ENCODE assay signal across 9 cellular contexts in the genomic region with DNA sequence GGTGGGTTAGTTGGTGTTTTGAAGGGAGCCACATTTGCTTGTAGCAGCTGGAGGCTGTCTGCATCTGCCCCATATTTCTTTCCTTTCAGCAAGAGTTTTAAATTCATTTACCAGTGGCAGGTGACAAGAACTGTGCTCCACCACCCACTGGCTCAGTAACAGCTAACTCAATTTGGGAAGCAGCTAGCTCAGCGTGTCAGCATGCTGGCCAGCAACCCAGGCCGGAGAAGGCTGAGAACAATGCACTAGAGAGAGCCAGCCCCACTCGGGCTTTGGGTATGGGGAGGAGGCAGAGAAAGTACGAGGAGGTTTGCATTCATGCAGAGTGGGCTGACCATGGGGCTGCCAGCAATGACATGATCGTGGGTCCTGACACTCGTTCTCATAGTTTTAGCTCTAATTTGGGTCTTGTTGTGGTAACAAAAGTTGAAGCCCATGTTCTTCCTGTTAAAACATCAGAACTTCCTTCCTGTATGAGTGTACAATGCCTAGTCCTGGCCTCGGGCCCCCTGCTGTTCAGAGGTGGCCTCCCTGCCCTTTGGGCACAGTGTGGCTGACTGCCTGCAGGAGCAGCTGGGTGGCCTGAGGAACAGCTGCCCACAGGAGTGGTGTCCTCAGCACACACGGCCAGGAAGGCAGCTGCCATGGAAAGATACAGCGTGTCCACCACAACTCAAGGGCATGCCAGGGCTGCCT. TPM values are rescaled to one million over a fixed set of nuclear protein-coding genes. Genes with fewer than 3 reads are reported as not detected.
DNase-seq lines count a peak whose midpoint lies in the region; ATAC-seq, FAIRE-seq and TF ChIP-seq lines count a peak whose summit lies in the region.
"Had no signal": no experiment of that assay in that cellular context is flagged by ENCODE, and none has a peak within 500 bp of the region (broad histone marks: within the 10 kb centered on the region; RNA-seq: fewer than 3 reads in every experiment).

No MANE protein-coding gene starts in this region.

- no peaks in the 10 kb centered on the region for H3K27me3 ChIP-seq in small intestine (ENCODE audit: control insufficient read depth in 2 of 2, insufficient read depth in 2 of 2, low read length in 2 of 2)

- intact Hi-C loops in Right ventricle myocardium superior (cut with DNase I) = no loop called here
- intact Hi-C loops in Calu3 (cut with micrococcal nuclease; ENCODE audit: unreplicated experiment) = no loop called here

- TF ChIP-seq CTCF in Calu3 (IDR thresholded peaks at IDR 0.05; ENCODE audit: unreplicated experiment) = no peak

- peak; percentile 30 to 52 for DNase-seq in activated CD4-positive, alpha-beta T cell treated with anti-CD3 and anti-CD28 coated beads, Interleukin-2, amount 50 U/mL, for 48 hours
- DNase-seq in Right ventricle myocardium superior (peak; percentile 87), small intestine (peak; percentile 22), GM03348 (ENCODE audit: low spot score) (no peak), Calu3 (no peak), mesenteric fat pad (ENCODE audit: low spot score) (no peak)
- no peak for DNase-seq in effector CD8-positive, alpha-beta T cell (lab: John Stamatoyannopoulos, UW)

- no peak overlapping the region for H3K4me3 ChIP-seq in small intestine (ENCODE audit: low read depth in 1 of 2, low read length in 2 of 2)

- 50 to 77% (median 60%) methylated on average over 9 of the region's 9 CpGs for WGBS in small intestine, 3 donors

- no peak for TF ChIP-seq RAD21 in Ishikawa (IDR thresholded peaks at IDR 0.05; ENCODE audit: low read depth)

- H3K27me3 Mint-ChIP-seq in Calu3 (ENCODE audit: unreplicated experiment) = no peaks in the 10 kb centered on the region

- BruUV-seq in Calu3 (replicated peaks; lab: Mats Ljungman, UMichigan) = no TSS peak

- no peaks in the 10 kb centered on the region for H3K4me1 ChIP-seq in small intestine (ENCODE audit: control insufficient read depth in 2 of 2, insufficient read depth in 1 of 2, low read depth in 1 of 2, low read length in 1 of 2)

- peaks cover 30% of the 10 kb centered on the region for H3K4me1 Mint-ChIP-seq in Calu3 (ENCODE audit: low read depth, unreplicated experiment)

- no peak overlapping the region for H3K27ac Mint-ChIP-seq in Calu3 (ENCODE audit: unreplicated experiment)

- H3K27ac ChIP-seq in small intestine (ENCODE audit: low read depth in 1 of 2, low read length in 1 of 2) = peak overlapping the region in 1 of 2 donors; percentile 81
- H3K27ac ChIP-seq: epithelial cell of prostate had no signal

- H3K9me3 ChIP-seq in small intestine (ENCODE audit: control insufficient read depth, low read depth) = no peaks in the 10 kb centered on the region

- no peak overlapping the region for H3K4me3 Mint-ChIP-seq in Calu3 (ENCODE audit: low read depth, unreplicated experiment)

- CTCF ChIA-PET in Calu3 (lab: Charles Lee) = no interaction called here

- H3K36me3 ChIP-seq in small intestine (ENCODE audit: control insufficient read depth in 2 of 2, insufficient read depth in 2 of 2, low read length in 2 of 2) = no peaks in the 10 kb centered on the region

- no peak for TF ChIP-seq EP300 in Ishikawa (IDR thresholded peaks at IDR 0.05; ENCODE audit: borderline replicate concordance)

- peaks cover 12% of the 10 kb centered on the region for H3K36me3 Mint-ChIP-seq in Calu3 (ENCODE audit: insufficient read depth, unreplicated experiment)

- no peaks in the 10 kb centered on the region for H3K9me3 Mint-ChIP-seq in Calu3 (ENCODE audit: low read depth, unreplicated experiment)

- ATAC-seq in Right ventricle myocardium superior (ENCODE audit: poor library complexity) = peak; percentile 79

- FAIRE-seq in small intestine (lab: Jason Lieb, UNC) = no peak

TF ChIP-seq in Ishikawa, 13 proteins besides CTCF, POLR2A, EP300 and RAD21:
- TF ChIP-seq, protein P1, sequence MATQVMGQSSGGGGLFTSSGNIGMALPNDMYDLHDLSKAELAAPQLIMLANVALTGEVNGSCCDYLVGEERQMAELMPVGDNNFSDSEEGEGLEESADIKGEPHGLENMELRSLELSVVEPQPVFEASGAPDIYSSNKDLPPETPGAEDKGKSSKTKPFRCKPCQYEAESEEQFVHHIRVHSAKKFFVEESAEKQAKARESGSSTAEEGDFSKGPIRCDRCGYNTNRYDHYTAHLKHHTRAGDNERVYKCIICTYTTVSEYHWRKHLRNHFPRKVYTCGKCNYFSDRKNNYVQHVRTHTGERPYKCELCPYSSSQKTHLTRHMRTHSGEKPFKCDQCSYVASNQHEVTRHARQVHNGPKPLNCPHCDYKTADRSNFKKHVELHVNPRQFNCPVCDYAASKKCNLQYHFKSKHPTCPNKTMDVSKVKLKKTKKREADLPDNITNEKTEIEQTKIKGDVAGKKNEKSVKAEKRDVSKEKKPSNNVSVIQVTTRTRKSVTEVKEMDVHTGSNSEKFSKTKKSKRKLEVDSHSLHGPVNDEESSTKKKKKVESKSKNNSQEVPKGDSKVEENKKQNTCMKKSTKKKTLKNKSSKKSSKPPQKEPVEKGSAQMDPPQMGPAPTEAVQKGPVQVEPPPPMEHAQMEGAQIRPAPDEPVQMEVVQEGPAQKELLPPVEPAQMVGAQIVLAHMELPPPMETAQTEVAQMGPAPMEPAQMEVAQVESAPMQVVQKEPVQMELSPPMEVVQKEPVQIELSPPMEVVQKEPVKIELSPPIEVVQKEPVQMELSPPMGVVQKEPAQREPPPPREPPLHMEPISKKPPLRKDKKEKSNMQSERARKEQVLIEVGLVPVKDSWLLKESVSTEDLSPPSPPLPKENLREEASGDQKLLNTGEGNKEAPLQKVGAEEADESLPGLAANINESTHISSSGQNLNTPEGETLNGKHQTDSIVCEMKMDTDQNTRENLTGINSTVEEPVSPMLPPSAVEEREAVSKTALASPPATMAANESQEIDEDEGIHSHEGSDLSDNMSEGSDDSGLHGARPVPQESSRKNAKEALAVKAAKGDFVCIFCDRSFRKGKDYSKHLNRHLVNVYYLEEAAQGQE (IDR thresholded peaks at IDR 0.05; ENCODE audit: low read depth) = peak; percentile 30; the same call in 1 of the 2 replicates
- no peak for TF ChIP-seq CREB1 (IDR thresholded peaks at IDR 0.05; ENCODE audit: low read depth)

RNA-seq across cellular contexts. Expression of a gene that starts 23.0 kb away (rescaled TPM):
- 75.3 TPM for total RNA-seq in Right ventricle myocardium superior
- polyA plus RNA-seq in small intestine = 10 to 100 TPM in 1 of 3 donors, 1 to 10 TPM in 2; 1.1 to 10.6 (median 3.2) TPM
- total RNA-seq in Calu3 (2022) = 26.9 and 29.4 TPM in 2 replicates
- 47.6 TPM for total RNA-seq in mesenteric fat pad

Comparison
In these comparisons a context has a peak if more than half of its experiments do, and no peak if none do; other contexts are left out.
1. DNase-seq: peak in activated CD4-positive, alpha-beta T cell treated with anti-CD3 and anti-CD28 coated beads, Interleukin-2, amount 50 U/mL, for 48 hours (2 of 2), Right ventricle myocardium superior (single experiment) and small intestine (single experiment); none in GM03348 (single experiment), effector CD8-positive, alpha-beta T cell (single experiment), Calu3 (single experiment) and mesenteric fat pad (single experiment).